ENCODE assay signal across 1 cellular context in the genomic region with DNA sequence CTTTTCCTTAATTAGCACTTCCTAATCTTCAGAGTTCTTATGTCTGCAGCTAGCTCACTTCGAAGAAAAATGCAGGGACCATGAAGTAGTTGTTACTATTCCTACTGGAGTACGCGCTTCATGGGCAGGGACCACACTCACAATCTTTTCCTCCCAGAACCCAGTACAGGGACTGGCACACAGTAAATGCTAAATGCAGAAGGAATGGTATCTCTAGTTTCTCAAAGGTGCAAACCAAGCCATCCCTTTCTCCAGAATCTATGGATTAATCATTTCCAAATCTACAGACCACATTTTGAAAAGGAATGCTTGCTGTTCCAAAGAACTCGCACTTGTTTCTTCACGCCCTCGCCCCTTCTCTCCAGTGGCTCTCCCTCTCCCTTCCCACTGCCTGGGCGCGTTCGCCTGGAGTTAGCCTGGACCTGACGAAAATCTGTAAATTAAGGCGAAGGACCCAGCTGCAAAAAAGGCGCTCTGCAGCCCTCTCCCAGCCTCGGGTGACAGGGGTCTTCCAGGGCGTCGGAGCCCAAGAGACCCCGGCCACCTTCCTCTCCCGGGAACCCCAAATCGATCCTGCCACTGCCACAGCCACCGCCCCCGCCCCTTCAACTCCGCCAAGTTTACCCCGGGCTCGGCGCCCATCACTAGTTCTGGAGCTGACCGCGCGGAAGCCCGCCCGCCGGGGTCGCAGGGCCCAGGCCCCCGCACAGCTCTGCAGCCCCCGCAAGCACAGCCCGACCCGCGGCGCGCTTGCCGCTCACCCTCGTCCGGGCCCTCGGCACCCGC.
TF ChIP-seq lines count a peak whose summit lies in the region.

No MANE protein-coding gene starts in this region.

TF ChIP-seq in K562, 482 proteins besides CTCF, POLR2A, EP300 and RAD21 (continues in another document):
- TF ChIP-seq FOXK1 (CRISPR knock-in tag; IDR thresholded peaks at IDR 0.05; ENCODE audit: borderline replicate concordance) (no peak), ILF3 (IDR thresholded peaks at IDR 0.05; ENCODE audit: borderline replicate concordance) (peak; percentile 96; the same call in 1 of the 2 replicates), MAZ (CRISPR knock-in tag; conservative IDR thresholded peaks at IDR 0.05 in 1 of 2, IDR thresholded peaks at IDR 0.05 in 1 of 2) (no peak), HDAC1 (IDR thresholded peaks at IDR 0.05) (peak in 1 of 2 experiments; percentile 64; a peak in 1 of 4 replicates), ETV1 (tag; conservative IDR thresholded peaks at IDR 0.05; ENCODE audit: low read depth) (no peak), CHD1 (IDR thresholded peaks at IDR 0.05; ENCODE audit: low read length) (peak; percentile 99), DNMT1 (IDR thresholded peaks at IDR 0.05) (no peak), TSC22D4 (tag; IDR thresholded peaks at IDR 0.05) (no peak), SMARCA5 (IDR thresholded peaks at IDR 0.05) (no peak), NCOR1 (IDR thresholded peaks at IDR 0.05) (peak; percentile 37; the same call in 1 of the 2 replicates), CBX3 (IDR thresholded peaks at IDR 0.05; ENCODE audit: borderline replicate concordance in 1 of 2, low read length in 2 of 2) (no peak), NR3C1 (CRISPR knock-in tag; IDR thresholded peaks at IDR 0.05) (no peak), NR2C2 (CRISPR knock-in tag; IDR thresholded peaks at IDR 0.05) (peak; percentile 86), NR2C2 (tag; IDR thresholded peaks at IDR 0.05) (no peak), GATAD2B (IDR thresholded peaks at IDR 0.05; ENCODE audit: borderline replicate concordance) (peak; percentile 90), CCNT2 (IDR thresholded peaks at IDR 0.05; ENCODE audit: borderline replicate concordance, extremely low read depth, insufficient read length, low read depth, low read length) (no peak), ZNF431 (CRISPR knock-in tag; IDR thresholded peaks at IDR 0.05) (peak; percentile 46), NR4A1 (CRISPR knock-in tag; IDR thresholded peaks at IDR 0.05) (no peak), NR4A1 (tag; IDR thresholded peaks at IDR 0.05) (peak; percentile 38; the same call in 1 of the 2 replicates), DDX20 (tag; IDR thresholded peaks at IDR 0.05; ENCODE audit: low read depth) (no peak), SMARCC2 (IDR thresholded peaks at IDR 0.05; ENCODE audit: low read depth) (peak; percentile 56; the same call in 1 of the 2 replicates), E2F3 (CRISPR knock-in tag; IDR thresholded peaks at IDR 0.05) (no peak), NFIX (CRISPR knock-in tag; IDR thresholded peaks at IDR 0.05; ENCODE audit: low read depth) (no peak), NONO (IDR thresholded peaks at IDR 0.05; ENCODE audit: low read depth in 2 of 2, low read length in 1 of 2) (0 out of 4 replicates have a peak, but pooled peaks of 1 of the 2 experiments have one; percentile 95), MCM5 (IDR thresholded peaks at IDR 0.05; ENCODE audit: low read depth) (no peak), SLC30A9 (CRISPR knock-in tag; IDR thresholded peaks at IDR 0.05) (no peak), NFATC3 (IDR thresholded peaks at IDR 0.05) (no peak), RBM15 (IDR thresholded peaks at IDR 0.05; ENCODE audit: insufficient read depth, low read length) (0 out of 2 replicates have a peak, but pooled peaks have one; percentile 36), HNRNPK (IDR thresholded peaks at IDR 0.05; ENCODE audit: low read depth, low read length, poor library complexity, severe bottlenecking) (peak; percentile 37), ZBTB7A (IDR thresholded peaks at IDR 0.05; ENCODE audit: borderline replicate concordance, control insufficient read depth, low read depth, low read length) (peak; percentile 65; the same call in 1 of the 2 replicates)
- TF ChIP-seq, protein P1, sequence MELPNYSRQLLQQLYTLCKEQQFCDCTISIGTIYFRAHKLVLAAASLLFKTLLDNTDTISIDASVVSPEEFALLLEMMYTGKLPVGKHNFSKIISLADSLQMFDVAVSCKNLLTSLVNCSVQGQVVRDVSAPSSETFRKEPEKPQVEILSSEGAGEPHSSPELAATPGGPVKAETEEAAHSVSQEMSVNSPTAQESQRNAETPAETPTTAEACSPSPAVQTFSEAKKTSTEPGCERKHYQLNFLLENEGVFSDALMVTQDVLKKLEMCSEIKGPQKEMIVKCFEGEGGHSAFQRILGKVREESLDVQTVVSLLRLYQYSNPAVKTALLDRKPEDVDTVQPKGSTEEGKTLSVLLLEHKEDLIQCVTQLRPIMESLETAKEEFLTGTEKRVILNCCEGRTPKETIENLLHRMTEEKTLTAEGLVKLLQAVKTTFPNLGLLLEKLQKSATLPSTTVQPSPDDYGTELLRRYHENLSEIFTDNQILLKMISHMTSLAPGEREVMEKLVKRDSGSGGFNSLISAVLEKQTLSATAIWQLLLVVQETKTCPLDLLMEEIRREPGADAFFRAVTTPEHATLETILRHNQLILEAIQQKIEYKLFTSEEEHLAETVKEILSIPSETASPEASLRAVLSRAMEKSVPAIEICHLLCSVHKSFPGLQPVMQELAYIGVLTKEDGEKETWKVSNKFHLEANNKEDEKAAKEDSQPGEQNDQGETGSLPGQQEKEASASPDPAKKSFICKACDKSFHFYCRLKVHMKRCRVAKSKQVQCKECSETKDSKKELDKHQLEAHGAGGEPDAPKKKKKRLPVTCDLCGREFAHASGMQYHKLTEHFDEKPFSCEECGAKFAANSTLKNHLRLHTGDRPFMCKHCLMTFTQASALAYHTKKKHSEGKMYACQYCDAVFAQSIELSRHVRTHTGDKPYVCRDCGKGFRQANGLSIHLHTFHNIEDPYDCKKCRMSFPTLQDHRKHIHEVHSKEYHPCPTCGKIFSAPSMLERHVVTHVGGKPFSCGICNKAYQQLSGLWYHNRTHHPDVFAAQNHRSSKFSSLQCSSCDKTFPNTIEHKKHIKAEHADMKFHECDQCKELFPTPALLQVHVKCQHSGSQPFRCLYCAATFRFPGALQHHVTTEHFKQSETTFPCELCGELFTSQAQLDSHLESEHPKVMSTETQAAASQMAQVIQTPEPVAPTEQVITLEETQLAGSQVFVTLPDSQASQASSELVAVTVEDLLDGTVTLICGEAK (IDR thresholded peaks at IDR 0.05) = peak; percentile 43; the same call in 1 of the 2 replicates
- TF ChIP-seq, protein P1 (CRISPR knock-in tag; IDR thresholded peaks at IDR 0.05) = no peak
- TF ChIP-seq, protein P2, sequence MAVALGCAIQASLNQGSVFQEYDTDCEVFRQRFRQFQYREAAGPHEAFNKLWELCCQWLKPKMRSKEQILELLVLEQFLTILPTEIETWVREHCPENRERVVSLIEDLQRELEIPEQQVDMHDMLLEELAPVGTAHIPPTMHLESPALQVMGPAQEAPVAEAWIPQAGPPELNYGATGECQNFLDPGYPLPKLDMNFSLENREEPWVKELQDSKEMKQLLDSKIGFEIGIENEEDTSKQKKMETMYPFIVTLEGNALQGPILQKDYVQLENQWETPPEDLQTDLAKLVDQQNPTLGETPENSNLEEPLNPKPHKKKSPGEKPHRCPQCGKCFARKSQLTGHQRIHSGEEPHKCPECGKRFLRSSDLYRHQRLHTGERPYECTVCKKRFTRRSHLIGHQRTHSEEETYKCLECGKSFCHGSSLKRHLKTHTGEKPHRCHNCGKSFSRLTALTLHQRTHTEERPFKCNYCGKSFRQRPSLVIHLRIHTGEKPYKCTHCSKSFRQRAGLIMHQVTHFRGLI (CRISPR knock-in tag; IDR thresholded peaks at IDR 0.05) = no peak
- TF ChIP-seq, protein P3, sequence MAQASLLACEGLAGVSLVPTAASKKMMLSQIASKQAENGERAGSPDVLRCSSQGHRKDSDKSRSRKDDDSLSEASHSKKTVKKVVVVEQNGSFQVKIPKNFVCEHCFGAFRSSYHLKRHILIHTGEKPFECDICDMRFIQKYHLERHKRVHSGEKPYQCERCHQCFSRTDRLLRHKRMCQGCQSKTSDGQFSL (CRISPR knock-in tag; IDR thresholded peaks at IDR 0.05) = peak; percentile 40; the same call in 1 of the 2 replicates
- TF ChIP-seq, protein P3 (tag; IDR thresholded peaks at IDR 0.05) = no peak
- TF ChIP-seq, protein P4, sequence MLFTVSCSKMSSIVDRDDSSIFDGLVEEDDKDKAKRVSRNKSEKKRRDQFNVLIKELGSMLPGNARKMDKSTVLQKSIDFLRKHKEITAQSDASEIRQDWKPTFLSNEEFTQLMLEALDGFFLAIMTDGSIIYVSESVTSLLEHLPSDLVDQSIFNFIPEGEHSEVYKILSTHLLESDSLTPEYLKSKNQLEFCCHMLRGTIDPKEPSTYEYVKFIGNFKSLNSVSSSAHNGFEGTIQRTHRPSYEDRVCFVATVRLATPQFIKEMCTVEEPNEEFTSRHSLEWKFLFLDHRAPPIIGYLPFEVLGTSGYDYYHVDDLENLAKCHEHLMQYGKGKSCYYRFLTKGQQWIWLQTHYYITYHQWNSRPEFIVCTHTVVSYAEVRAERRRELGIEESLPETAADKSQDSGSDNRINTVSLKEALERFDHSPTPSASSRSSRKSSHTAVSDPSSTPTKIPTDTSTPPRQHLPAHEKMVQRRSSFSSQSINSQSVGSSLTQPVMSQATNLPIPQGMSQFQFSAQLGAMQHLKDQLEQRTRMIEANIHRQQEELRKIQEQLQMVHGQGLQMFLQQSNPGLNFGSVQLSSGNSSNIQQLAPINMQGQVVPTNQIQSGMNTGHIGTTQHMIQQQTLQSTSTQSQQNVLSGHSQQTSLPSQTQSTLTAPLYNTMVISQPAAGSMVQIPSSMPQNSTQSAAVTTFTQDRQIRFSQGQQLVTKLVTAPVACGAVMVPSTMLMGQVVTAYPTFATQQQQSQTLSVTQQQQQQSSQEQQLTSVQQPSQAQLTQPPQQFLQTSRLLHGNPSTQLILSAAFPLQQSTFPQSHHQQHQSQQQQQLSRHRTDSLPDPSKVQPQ (CRISPR knock-in tag; IDR thresholded peaks at IDR 0.05; ENCODE audit: borderline replicate concordance) = no peak
- TF ChIP-seq, protein P5, sequence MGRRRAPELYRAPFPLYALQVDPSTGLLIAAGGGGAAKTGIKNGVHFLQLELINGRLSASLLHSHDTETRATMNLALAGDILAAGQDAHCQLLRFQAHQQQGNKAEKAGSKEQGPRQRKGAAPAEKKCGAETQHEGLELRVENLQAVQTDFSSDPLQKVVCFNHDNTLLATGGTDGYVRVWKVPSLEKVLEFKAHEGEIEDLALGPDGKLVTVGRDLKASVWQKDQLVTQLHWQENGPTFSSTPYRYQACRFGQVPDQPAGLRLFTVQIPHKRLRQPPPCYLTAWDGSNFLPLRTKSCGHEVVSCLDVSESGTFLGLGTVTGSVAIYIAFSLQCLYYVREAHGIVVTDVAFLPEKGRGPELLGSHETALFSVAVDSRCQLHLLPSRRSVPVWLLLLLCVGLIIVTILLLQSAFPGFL (CRISPR knock-in tag; IDR thresholded peaks at IDR 0.05) = peak; percentile 93; the same call in 1 of the 2 replicates
- TF ChIP-seq, protein P6, sequence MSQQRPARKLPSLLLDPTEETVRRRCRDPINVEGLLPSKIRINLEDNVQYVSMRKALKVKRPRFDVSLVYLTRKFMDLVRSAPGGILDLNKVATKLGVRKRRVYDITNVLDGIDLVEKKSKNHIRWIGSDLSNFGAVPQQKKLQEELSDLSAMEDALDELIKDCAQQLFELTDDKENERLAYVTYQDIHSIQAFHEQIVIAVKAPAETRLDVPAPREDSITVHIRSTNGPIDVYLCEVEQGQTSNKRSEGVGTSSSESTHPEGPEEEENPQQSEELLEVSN (IDR thresholded peaks at IDR 0.05; ENCODE audit: borderline replicate concordance in 1 of 2, extremely low read depth in 1 of 2, insufficient read depth in 1 of 2, insufficient read length in 1 of 2, low read depth in 1 of 2, low read length in 1 of 2, poor library complexity in 1 of 2, severe bottlenecking in 1 of 2) = no peak
- TF ChIP-seq, protein P7, sequence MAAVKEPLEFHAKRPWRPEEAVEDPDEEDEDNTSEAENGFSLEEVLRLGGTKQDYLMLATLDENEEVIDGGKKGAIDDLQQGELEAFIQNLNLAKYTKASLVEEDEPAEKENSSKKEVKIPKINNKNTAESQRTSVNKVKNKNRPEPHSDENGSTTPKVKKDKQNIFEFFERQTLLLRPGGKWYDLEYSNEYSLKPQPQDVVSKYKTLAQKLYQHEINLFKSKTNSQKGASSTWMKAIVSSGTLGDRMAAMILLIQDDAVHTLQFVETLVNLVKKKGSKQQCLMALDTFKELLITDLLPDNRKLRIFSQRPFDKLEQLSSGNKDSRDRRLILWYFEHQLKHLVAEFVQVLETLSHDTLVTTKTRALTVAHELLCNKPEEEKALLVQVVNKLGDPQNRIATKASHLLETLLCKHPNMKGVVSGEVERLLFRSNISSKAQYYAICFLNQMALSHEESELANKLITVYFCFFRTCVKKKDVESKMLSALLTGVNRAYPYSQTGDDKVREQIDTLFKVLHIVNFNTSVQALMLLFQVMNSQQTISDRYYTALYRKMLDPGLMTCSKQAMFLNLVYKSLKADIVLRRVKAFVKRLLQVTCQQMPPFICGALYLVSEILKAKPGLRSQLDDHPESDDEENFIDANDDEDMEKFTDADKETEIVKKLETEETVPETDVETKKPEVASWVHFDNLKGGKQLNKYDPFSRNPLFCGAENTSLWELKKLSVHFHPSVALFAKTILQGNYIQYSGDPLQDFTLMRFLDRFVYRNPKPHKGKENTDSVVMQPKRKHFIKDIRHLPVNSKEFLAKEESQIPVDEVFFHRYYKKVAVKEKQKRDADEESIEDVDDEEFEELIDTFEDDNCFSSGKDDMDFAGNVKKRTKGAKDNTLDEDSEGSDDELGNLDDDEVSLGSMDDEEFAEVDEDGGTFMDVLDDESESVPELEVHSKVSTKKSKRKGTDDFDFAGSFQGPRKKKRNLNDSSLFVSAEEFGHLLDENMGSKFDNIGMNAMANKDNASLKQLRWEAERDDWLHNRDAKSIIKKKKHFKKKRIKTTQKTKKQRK (IDR thresholded peaks at IDR 0.05; ENCODE audit: borderline replicate concordance, low read depth, low read length) = no peak
